Comparison of ENCODE assay signal across 7 cellular contexts in genomic region chr7:51316666-51317581, GRCh38. TPM values are rescaled to one million over a fixed set of nuclear protein-coding genes. Genes with fewer than 3 reads are reported as not detected.
A peak's percentile ranks its signal among the peaks of the same experiment; 100 is the strongest.
DNase-seq lines count a peak whose midpoint lies in the region; ATAC-seq and TF ChIP-seq lines count a peak whose summit lies in the region.

Gene COBL, minus strand, starts transcription at chr7:51316809. Its CDS starts 176 bp downstream, at chr7:51316633.

- H3K4me3 ChIP-seq in cardiac muscle cell (peak within 1 kb of the TSS; percentile 65), ovary (peak within 1 kb of the TSS; percentile 36), BE2C (ENCODE audit: low read depth, low read length) (no peak within 1 kb of the TSS)

- no peak for TF ChIP-seq CTCF in HFFc6 (IDR thresholded peaks at IDR 0.05)
- peak; percentile 51 for TF ChIP-seq CTCF in VCaP (conservative IDR thresholded peaks at IDR 0.05)
- TF ChIP-seq CTCF in cardiac muscle cell (IDR thresholded peaks at IDR 0.05; ENCODE audit: low read depth, low read length) = no peak
- TF ChIP-seq CTCF in ovary (IDR thresholded peaks at IDR 0.05) = no peak
- no peak for TF ChIP-seq CTCF in BE2C (IDR thresholded peaks at IDR 0.05; ENCODE audit: low read depth, low read length)

- H3K27ac ChIP-seq in VCaP = peak within 1 kb of the TSS; percentile 93
- no peak within 1 kb of the TSS for H3K27ac ChIP-seq in cardiac muscle cell
- H3K27ac ChIP-seq in ovary = peak within 1 kb of the TSS in 1 of 2 donors; percentile 38

- H3K36me3 ChIP-seq in cardiac muscle cell = no peaks in the 10 kb centered on the region
- no peaks in the 10 kb centered on the region for H3K36me3 ChIP-seq in ovary
- no peaks in the 10 kb centered on the region for H3K36me3 ChIP-seq in BE2C

- peaks cover 20% of the 10 kb centered on the region for H3K27me3 Mint-ChIP-seq in HFFc6 (ENCODE audit: insufficient read depth)

- H3K4me3 Mint-ChIP-seq in HFFc6 = peak within 1 kb of the TSS; percentile 69; the same call in 1 of the 2 replicates

- no peaks in the 10 kb centered on the region for H3K4me1 Mint-ChIP-seq in HFFc6 (ENCODE audit: low read depth)

- H3K9me3 Mint-ChIP-seq in HFFc6 = no peaks in the 10 kb centered on the region

- ATAC-seq in GM21528 (IDR thresholded peaks at IDR 0.05; ENCODE audit: low FRiP score, unreplicated experiment) = no peak

- WGBS in ovary, 3 donors = 10 to 19% (median 15%) methylated on average over 48 to 94 of the region's 94 CpGs

- no peak for TF ChIP-seq POLR2A in ovary (IDR thresholded peaks at IDR 0.05)

- no peak for TF ChIP-seq EP300 in ovary (IDR thresholded peaks at IDR 0.05)

- H3K27me3 ChIP-seq in cardiac muscle cell = peaks cover 84% of the 10 kb centered on the region
- no peaks in the 10 kb centered on the region for H3K27me3 ChIP-seq in ovary
- peaks cover 44% of the 10 kb centered on the region for H3K27me3 ChIP-seq in BE2C

- intact Hi-C loops in ovary (cut with DNase I) = no loop called here

- H3K4me1 ChIP-seq in cardiac muscle cell (ENCODE audit: low read depth) = no peaks in the 10 kb centered on the region
- no peaks in the 10 kb centered on the region for H3K4me1 ChIP-seq in ovary (ENCODE audit: insufficient read depth)
- H3K4me1 ChIP-seq in BE2C = no peaks in the 10 kb centered on the region

- no peak within 1 kb of the TSS for H3K27ac Mint-ChIP-seq in HFFc6

- DNase-seq in HFFc6 (no peak), cardiac muscle cell (ENCODE audit: low read depth in 1 of 2, low spot score in 1 of 2) (peak in 1 of 2 donors; percentile 52), ovary (peak; percentile 16 to 36 (median 31)), SIG-M5 (lab: John Stamatoyannopoulos, UW) (no peak), BE2C (no peak)

- H3K9me3 ChIP-seq in cardiac muscle cell (ENCODE audit: low read depth) (no peaks in the 10 kb centered on the region), ovary (no peaks in the 10 kb centered on the region), BE2C (no peaks in the 10 kb centered on the region)

- no peaks in the 10 kb centered on the region for H3K36me3 Mint-ChIP-seq in HFFc6 (ENCODE audit: low read depth)

RNA-seq across cellular contexts. Expression of gene COBL, which starts in this region (rescaled TPM):
- not detected for total RNA-seq in HFFc6 (2021; fragmentation: NEBNext Ultra II Directional; extraction: Animal tissue kit (Norgen Biotek cat#: 25700))
- 0.69 and 0.70 TPM in 2 replicates for total RNA-seq in cardiac muscle cell
- polyA plus RNA-seq in cardiac muscle cell = 0.07 TPM in 2 replicates
- total RNA-seq in ovary = 10 to 100 TPM in 1 of 7 donors, 1 to 10 TPM in 6; 1.8 to 33.4 (median 5.1) TPM
- polyA plus RNA-seq in ovary = 1 to 10 TPM in 1 of 2 donors, under 1 TPM in 1; 0.87 to 2.6 TPM
- not detected for polyA plus RNA-seq in BE2C (2012; ENCODE audit: insufficient read depth, insufficient read length, low read depth)

Comparison
In these comparisons a context has a peak if more than half of its experiments do, and no peak if none do; other contexts are left out.
1. DNase-seq: peak in ovary (5 of 5); none in HFFc6 (single experiment), SIG-M5 (single experiment) and BE2C (single experiment).